9 cellular contexts compared by ENCODE assay signal in the genomic region with DNA sequence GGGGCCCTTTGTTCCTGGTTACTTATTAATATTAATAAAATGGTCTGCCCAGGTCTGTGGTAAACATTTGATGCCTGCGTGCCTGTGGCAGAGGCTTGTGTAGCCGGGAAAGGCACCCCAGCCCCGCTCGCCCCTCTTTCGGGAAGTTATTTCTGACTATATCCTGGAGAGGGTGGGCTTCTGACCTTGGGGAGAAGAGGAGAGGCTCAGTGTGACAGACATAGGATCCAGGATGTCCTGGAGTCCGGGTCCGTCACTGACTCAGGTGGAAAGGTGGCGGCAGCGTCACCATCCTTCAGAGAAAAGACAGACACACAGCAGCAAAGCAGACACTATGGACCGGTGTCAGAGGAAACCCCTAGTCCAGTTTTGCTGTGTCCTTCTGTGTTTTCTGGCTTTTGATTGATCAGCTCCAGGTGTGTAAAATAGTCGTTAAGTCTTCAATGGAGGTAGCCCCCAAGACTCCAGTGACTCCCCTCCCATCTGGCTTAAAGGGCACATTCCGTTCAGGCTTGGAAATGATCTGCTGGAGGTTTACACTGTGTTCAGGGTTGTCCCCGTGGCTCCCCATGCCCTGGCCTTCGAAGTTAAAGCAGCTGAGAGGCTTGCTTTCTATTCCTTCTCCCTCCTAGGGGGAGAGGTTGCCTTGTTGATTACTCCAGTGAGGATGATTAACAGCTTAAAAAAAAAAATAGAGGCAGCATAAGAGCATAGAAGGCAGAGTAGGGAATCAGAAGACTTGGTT.
DNase-seq lines count a peak whose midpoint lies in the region; ATAC-seq, FAIRE-seq and TF ChIP-seq lines count a peak whose summit lies in the region.
"Had no signal": no experiment of that assay in that cellular context is flagged by ENCODE, and none has a peak within 500 bp of the region (broad histone marks: within the 10 kb centered on the region; RNA-seq: fewer than 3 reads in every experiment).

No MANE protein-coding gene starts in this region.

- CTCF ChIA-PET in PC-9 (lab: Charles Lee): no interaction called here

- no peak for FAIRE-seq in D721Med (lab: Jason Lieb, UNC)

- H3K36me3 ChIP-seq in WERI-Rb-1 (peaks cover 37% of the 10 kb centered on the region), spleen (peaks cover 0 to 10% (median 0%) of the 10 kb centered on the region in 6 donors), PC-9 (ENCODE audit: low read depth) (no peaks in the 10 kb centered on the region)

- BruUV-seq in PC-9 (replicated peaks; lab: Mats Ljungman, UMichigan): no TSS peak

- H3K4me1 ChIP-seq in spleen: peaks cover 0 to 59% (median 23%) of the 10 kb centered on the region in 6 donors
- H3K4me1 ChIP-seq in PC-9 (replicated peaks; ENCODE audit: insufficient read depth): peaks cover 7% of the 10 kb centered on the region

- no peak overlapping the region for H3K4me2 ChIP-seq in PC-9

- TF ChIP-seq CTCF in WERI-Rb-1 (IDR thresholded peaks at IDR 0.05; ENCODE audit: low read depth, low read length): no peak
- no peak for TF ChIP-seq CTCF in spleen (IDR thresholded peaks at IDR 0.05 in 8 of 11, conservative IDR thresholded peaks at IDR 0.05 in 3 of 11)
- no peak for TF ChIP-seq CTCF in D721Med (IDR thresholded peaks at IDR 0.05; ENCODE audit: insufficient read depth, missing control alignments)
- no peak for TF ChIP-seq CTCF in PC-9 (conservative IDR thresholded peaks at IDR 0.05)

- no peak overlapping the region for H2AFZ ChIP-seq in PC-9

- H3K27me3 ChIP-seq in WERI-Rb-1 (ENCODE audit: insufficient read depth, low read depth, severe bottlenecking): no peaks in the 10 kb centered on the region
- no peaks in the 10 kb centered on the region for H3K27me3 ChIP-seq in spleen (replicated peaks in 1 of 7)
- H3K27me3 ChIP-seq in PC-9 (ENCODE audit: insufficient read depth, low read depth): no peaks in the 10 kb centered on the region

- 81 to 90% (median 87%) methylated on average over 14 of the region's 14 CpGs for WGBS in spleen, 5 donors

- H3K9me2 ChIP-seq in PC-9 (ENCODE audit: insufficient read depth): no peaks in the 10 kb centered on the region

- ATAC-seq in HG02840 (IDR thresholded peaks at IDR 0.05; ENCODE audit: low FRiP score, unreplicated experiment) (peak; percentile 14), GM18870 (IDR thresholded peaks at IDR 0.05; ENCODE audit: unreplicated experiment) (no peak)

- no peaks in the 10 kb centered on the region for H3K9me3 ChIP-seq in WERI-Rb-1 (ENCODE audit: severe bottlenecking)
- no peaks in the 10 kb centered on the region for H3K9me3 ChIP-seq in spleen
- H3K9me3 ChIP-seq in PC-9 (ENCODE audit: insufficient read depth, low read depth): no peaks in the 10 kb centered on the region

- H3F3A ChIP-seq in PC-9 (ENCODE audit: insufficient read depth, low read depth): peaks cover 5% of the 10 kb centered on the region

- DNase-seq in WERI-Rb-1 (no peak), inferior parietal cortex (ENCODE audit: extremely low spot score) (peak; percentile 36), spleen (peak; percentile 38), DMS153 (lab: John Stamatoyannopoulos, UW) (no peak), D721Med (ENCODE audit: insufficient read length, low spot score) (no peak), PC-9 (no peak)
- DNase-seq: activated T-cell treated with anti-CD3 and anti-CD28 coated beads for 4 hours had no signal

- no peak for TF ChIP-seq POLR2A in spleen (IDR thresholded peaks at IDR 0.05)

- no peaks in the 10 kb centered on the region for H3K79me2 ChIP-seq in PC-9 (ENCODE audit: low read depth)

- POLR2A ChIA-PET in PC-9 (lab: Charles Lee; ENCODE audit: unreplicated experiment): interaction anchor here (0.6 kb wide), 1 partner anchor 12 kb away, joined by 4 read pairs; no protein-coding TSS in a partner anchor

- no peak overlapping the region for H3K4me3 ChIP-seq in WERI-Rb-1 (ENCODE audit: low read depth, low read length)
- H3K4me3 ChIP-seq in spleen: peak overlapping the region in 1 of 8 donors; percentile 40
- H3K4me3 ChIP-seq in PC-9: no peak overlapping the region

- H3K27ac ChIP-seq in WERI-Rb-1: peak overlapping the region; percentile 80
- H3K27ac ChIP-seq in spleen: peak overlapping the region in 6 of 8 donors; percentile 48 to 77 (median 66)
- no peak overlapping the region for H3K27ac ChIP-seq in PC-9

- no peaks in the 10 kb centered on the region for H4K20me1 ChIP-seq in PC-9 (ENCODE audit: insufficient read depth)

- intact Hi-C loops in spleen (cut with DNase I; ENCODE audit: low total_unique reads) (no loop called here), PC-9 (cut with micrococcal nuclease; ENCODE audit: unreplicated experiment) (no loop called here)

Comparison
In these comparisons a context has a peak if more than half of its experiments do, and no peak if none do; other contexts are left out.
1. DNase-seq: peak in inferior parietal cortex (single experiment) and spleen (single experiment); none in WERI-Rb-1 (single experiment), DMS153 (single experiment), D721Med (single experiment) and PC-9 (0 of 2).